1 cellular context compared by ENCODE assay signal in genomic region chr6:273441-274111, GRCh38.
A peak's percentile ranks its signal among the peaks of the same experiment; 100 is the strongest.
TF ChIP-seq lines count a peak whose summit lies in the region.

No MANE protein-coding gene starts in this region.

TF ChIP-seq in HepG2, 621 proteins besides CTCF, POLR2A, EP300 and RAD21 (continued from another document):
- no peak for TF ChIP-seq PRDM15 (CRISPR knock-in tag; IDR thresholded peaks at IDR 0.05)
- TF ChIP-seq SP1 (IDR thresholded peaks at IDR 0.05), result no peak
- TF ChIP-seq SP1 (CRISPR knock-in tag; IDR thresholded peaks at IDR 0.05), result no peak
- no peak for TF ChIP-seq GATA4 (IDR thresholded peaks at IDR 0.05; ENCODE audit: borderline replicate concordance, low read depth)
- peak; percentile 53; the same call in 1 of the 2 replicates for TF ChIP-seq CEBPB (IDR thresholded peaks at IDR 0.05; ENCODE audit: borderline replicate concordance, low read depth, low read length)
- 0 out of 4 replicates have a peak, but pooled peaks of 1 of the 2 experiments have one; percentile 1 for TF ChIP-seq MAFK (conservative IDR thresholded peaks at IDR 0.05 in 1 of 2, IDR thresholded peaks at IDR 0.05 in 1 of 2; ENCODE audit: low read length in 2 of 2)
- no peak for TF ChIP-seq ZBTB21 (CRISPR knock-in tag; IDR thresholded peaks at IDR 0.05)
- no peak for TF ChIP-seq ZNF75D (CRISPR knock-in tag; IDR thresholded peaks at IDR 0.05; ENCODE audit: borderline replicate concordance)
- TF ChIP-seq SALL1 (CRISPR knock-in tag; IDR thresholded peaks at IDR 0.05), result no peak
- no peak for TF ChIP-seq MXD4 (CRISPR knock-in tag; IDR thresholded peaks at IDR 0.05)
- TF ChIP-seq IRF1 (CRISPR knock-in tag; IDR thresholded peaks at IDR 0.05; ENCODE audit: low read depth), result no peak
- no peak for TF ChIP-seq HOXA9 (CRISPR knock-in tag; IDR thresholded peaks at IDR 0.05; ENCODE audit: borderline replicate concordance)
- TF ChIP-seq ATF7 (IDR thresholded peaks at IDR 0.05), result no peak
- TF ChIP-seq ATF7 (CRISPR knock-in tag; IDR thresholded peaks at IDR 0.05), result no peak
- TF ChIP-seq ZNF101 (CRISPR knock-in tag; IDR thresholded peaks at IDR 0.05; ENCODE audit: borderline replicate concordance, low read depth), result no peak
TF ChIP-seq in HepG2: peak in this region for 2.
